Comparison of ENCODE assay signal across 8 cellular contexts in the genomic region with DNA sequence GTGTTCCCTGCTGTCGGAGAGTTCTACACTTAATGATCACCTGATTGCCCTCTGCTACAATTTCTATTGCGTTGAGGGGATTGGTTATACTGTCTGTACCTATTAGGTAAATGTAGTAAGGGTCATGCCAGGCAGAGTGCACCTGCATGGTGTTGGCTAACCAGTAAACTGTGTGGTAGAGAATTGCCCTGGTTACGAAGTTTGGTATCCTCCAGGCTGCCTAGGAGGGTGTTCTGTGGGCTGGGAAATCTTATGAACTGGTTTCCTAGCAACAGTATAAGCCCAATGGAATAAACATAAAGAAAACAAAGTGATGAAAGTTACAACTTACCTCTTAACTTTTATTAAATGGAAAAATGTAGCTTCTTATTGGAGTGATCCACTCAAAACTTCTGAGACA. TPM values are rescaled to one million over a fixed set of nuclear protein-coding genes. Genes with fewer than 3 reads are reported as not detected.
DNase-seq lines count a peak whose midpoint lies in the region; ATAC-seq and TF ChIP-seq lines count a peak whose summit lies in the region.

No MANE protein-coding gene starts in this region.

- H3K36me3 Mint-ChIP-seq in CD14-positive monocyte = peaks cover 9 to 16% of the 10 kb centered on the region in 2 donors

- H3K9me3 ChIP-seq in KOPT-K1 (ENCODE audit: insufficient read depth, low read length, poor library complexity, severe bottlenecking) = peaks cover 16% of the 10 kb centered on the region
- no peaks in the 10 kb centered on the region for H3K9me3 ChIP-seq in adipocyte (ENCODE audit: control insufficient read depth, low read length)
- peaks cover 3% of the 10 kb centered on the region; the same call in 1 of the 2 replicates for H3K9me3 ChIP-seq in iPS-20b (ENCODE audit: insufficient read depth, low read depth, low read length)
- H3K9me3 ChIP-seq in suprapubic skin = no peaks in the 10 kb centered on the region

- TF ChIP-seq EP300 in suprapubic skin (IDR thresholded peaks at IDR 0.05) = no peak

- peaks cover 15% of the 10 kb centered on the region for H3K4me1 ChIP-seq in adipocyte (ENCODE audit: control insufficient read depth, insufficient read depth, low read length)
- peaks cover 3% of the 10 kb centered on the region; the same call in 1 of the 2 replicates for H3K4me1 ChIP-seq in iPS-20b (ENCODE audit: insufficient read depth, low read length)
- H3K4me1 ChIP-seq in suprapubic skin = peaks cover 18% of the 10 kb centered on the region

- TF ChIP-seq CTCF in CD14-positive monocyte (IDR thresholded peaks at IDR 0.05) (no peak), suprapubic skin (IDR thresholded peaks at IDR 0.05) (no peak)

- H3K36me3 ChIP-seq in KOPT-K1 (ENCODE audit: insufficient read depth, low read length) = no peaks in the 10 kb centered on the region
- no peaks in the 10 kb centered on the region for H3K36me3 ChIP-seq in adipocyte (ENCODE audit: control insufficient read depth, insufficient read depth, low read length, severe bottlenecking)
- H3K36me3 ChIP-seq in iPS-20b (ENCODE audit: insufficient read depth, low read depth, low read length) = peaks cover 2% of the 10 kb centered on the region; the same call in 1 of the 2 replicates
- H3K36me3 ChIP-seq in suprapubic skin = no peaks in the 10 kb centered on the region

- peak overlapping the region; percentile 92 to 96 for H3K4me3 Mint-ChIP-seq in CD14-positive monocyte

- H3K4me3 ChIP-seq in adipocyte (ENCODE audit: low read length) (peak overlapping the region; percentile 80), iPS-20b (ENCODE audit: low read length) (peak overlapping the region; percentile 86), suprapubic skin (peak overlapping the region; percentile 84)

- H3K27me3 ChIP-seq in adipocyte (replicated peaks; ENCODE audit: control insufficient read depth, insufficient read depth, low read length) (no peaks in the 10 kb centered on the region), iPS-20b (ENCODE audit: insufficient read depth, low read length) (no peaks in the 10 kb centered on the region), suprapubic skin (no peaks in the 10 kb centered on the region)

- H3K4me1 Mint-ChIP-seq in CD14-positive monocyte = peaks cover 16% of the 10 kb centered on the region

- no peaks in the 10 kb centered on the region for H3K27me3 Mint-ChIP-seq in CD14-positive monocyte (ENCODE audit: low read depth in 3 of 3)

- DNase-seq in CD14-positive monocyte (ENCODE audit: low spot score) (no peak), adipocyte (ENCODE audit: low read depth) (peak; percentile 52), suprapubic skin (ENCODE audit: low spot score in 2 of 2) (peak in 1 of 2 donors; percentile 48), NCI-H69 (lab: John Stamatoyannopoulos, UW) (no peak)
- no peak for DNase-seq in stimulated activated CD4-positive, alpha-beta T cell treated with anti-CD3 and anti-CD28 coated beads, Interleukin-12 subunit alpha, Interleukin-12 subunit beta, amount 100 ng/mL, for 4 hours

- H3K9me3 Mint-ChIP-seq in CD14-positive monocyte = peaks cover 3 to 20% (median 9%) of the 10 kb centered on the region in 7 donors

- TF ChIP-seq POLR2A in suprapubic skin (IDR thresholded peaks at IDR 0.05) = no peak

- WGBS in suprapubic skin = 54% methylated on average over 3 of the region's 3 CpGs

- intact Hi-C loops in CD14-positive monocyte (cut with micrococcal nuclease) = no loop called here

- no peak for ATAC-seq in HG02798 (IDR thresholded peaks at IDR 0.05; ENCODE audit: poor library complexity, unreplicated experiment)

- H3K27ac Mint-ChIP-seq in CD14-positive monocyte = peak overlapping the region in 6 of 7 donors; percentile 92 to 99 (median 96)

- H3K9ac ChIP-seq in adipocyte (ENCODE audit: low read length) (peak overlapping the region; percentile 92), iPS-20b (ENCODE audit: low read depth, low read length) (peak overlapping the region; percentile 86; the same call in 1 of the 2 replicates)

- peak overlapping the region; percentile 79 for H3K27ac ChIP-seq in KOPT-K1 (ENCODE audit: low read depth, low read length, poor library complexity, severe bottlenecking)
- H3K27ac ChIP-seq in iPS-20b (ENCODE audit: low read length) = no peak overlapping the region
- H3K27ac ChIP-seq in suprapubic skin = peak overlapping the region; percentile 98

RNA-seq across cellular contexts. Expression of gene CCDC91, which starts 1.4 kb away (rescaled TPM):
- polyA plus RNA-seq in CD14-positive monocyte = 10 to 100 TPM; 15.6 to 18.1 TPM
- 10 to 100 TPM; 19.0 to 38.1 (median 23.1) TPM for total RNA-seq in suprapubic skin
